In genomic region chr12:66776974-66777373, GRCh38 we compare ENCODE assay signal across 10 cellular contexts.
DNase-seq lines count a peak whose midpoint lies in the region; ATAC-seq, FAIRE-seq and TF ChIP-seq lines count a peak whose summit lies in the region.
"Had no signal": no experiment of that assay in that cellular context is flagged by ENCODE, and none has a peak within 500 bp of the region (broad histone marks: within the 10 kb centered on the region; RNA-seq: fewer than 3 reads in every experiment).

No MANE protein-coding gene starts in this region.

- peak; percentile 92 for ATAC-seq in GM21526 (IDR thresholded peaks at IDR 0.05; ENCODE audit: low FRiP score, unreplicated experiment)
- ATAC-seq in HG03575 (IDR thresholded peaks at IDR 0.05; ENCODE audit: extremely low read depth, insufficient number of reproducible peaks, low FRiP score, unreplicated experiment) = peak; percentile 94
- no peak for ATAC-seq in esophagus mucosa

- FAIRE-seq in GM12891 (lab: Jason Lieb, UNC) = peak; percentile 23

- DNase-seq in GM12891 (ENCODE audit: insufficient read length, low spot score) = peak; percentile 2
- DNase-seq in islet precursor cell = peak; percentile 63
- no peak for DNase-seq in SW480 (ENCODE audit: low spot score)
- no peak for DNase-seq in G401 (ENCODE audit: low spot score)
- no peak for DNase-seq in hepatic stellate cell (ENCODE audit: low spot score)
- DNase-seq: lower lobe of right lung, NCI-H1048 had no signal

- TF ChIP-seq POLR2A in GM12891 (IDR thresholded peaks at IDR 0.05; ENCODE audit: low read depth, low read length) = no peak

- in situ Hi-C loops in G401 (cut with HindIII; ENCODE audit: low sequenced_read_pairs) = no loop called here

TF ChIP-seq in GM12891, 5 proteins besides CTCF, POLR2A, EP300 and RAD21:
- TF ChIP-seq POLR2AphosphoS5 (IDR thresholded peaks at IDR 0.05; ENCODE audit: low read depth, low read length) = no peak
- 0 out of 2 replicates have a peak, but pooled peaks have one; percentile 38 for TF ChIP-seq POU2F2 (IDR thresholded peaks at IDR 0.05; ENCODE audit: low read depth, low read length)
- TF ChIP-seq TAF1 (IDR thresholded peaks at IDR 0.05; ENCODE audit: low read depth, low read length) = no peak
- peak; percentile 15; the same call in 1 of the 2 replicates for TF ChIP-seq SPI1 (IDR thresholded peaks at IDR 0.05; ENCODE audit: low read depth, low read length)

Comparison
In these comparisons a context has a peak if more than half of its experiments do, and no peak if none do; other contexts are left out.
1. DNase-seq: peak in GM12891 (single experiment) and islet precursor cell (single experiment); none in SW480 (single experiment), G401 (single experiment) and hepatic stellate cell (single experiment).